Comparison of ENCODE assay signal across 1 cellular context in genomic region chr16:8644151-8644512, GRCh38.
TF ChIP-seq lines count a peak whose summit lies in the region.

No MANE protein-coding gene starts in this region.

TF ChIP-seq in HepG2, 621 proteins besides CTCF, POLR2A, EP300 and RAD21:
- no peak for TF ChIP-seq ZNF326 (CRISPR knock-in tag; IDR thresholded peaks at IDR 0.05; ENCODE audit: borderline replicate concordance)
- no peak for TF ChIP-seq ZFP36L1 (CRISPR knock-in tag; IDR thresholded peaks at IDR 0.05)
- no peak for TF ChIP-seq TEAD3 (CRISPR knock-in tag; optimal IDR thresholded peaks at IDR 0.05; ENCODE audit: borderline replicate concordance)
- no peak for TF ChIP-seq ZNF574 (CRISPR knock-in tag; IDR thresholded peaks at IDR 0.05)
- no peak for TF ChIP-seq ZNF841 (CRISPR knock-in tag; IDR thresholded peaks at IDR 0.05; ENCODE audit: borderline replicate concordance)
- no peak for TF ChIP-seq BCLAF1 (IDR thresholded peaks at IDR 0.05)
- no peak for TF ChIP-seq MED13 (CRISPR knock-in tag; IDR thresholded peaks at IDR 0.05)
- no peak for TF ChIP-seq ZBTB40 (IDR thresholded peaks at IDR 0.05)
- TF ChIP-seq ZBTB40 (CRISPR knock-in tag; IDR thresholded peaks at IDR 0.05): no peak
- no peak for TF ChIP-seq GZF1 (CRISPR knock-in tag; IDR thresholded peaks at IDR 0.05)
- no peak for TF ChIP-seq MTF1 (CRISPR knock-in tag; IDR thresholded peaks at IDR 0.05)
- TF ChIP-seq ZFYVE20 (CRISPR knock-in tag; IDR thresholded peaks at IDR 0.05; ENCODE audit: borderline replicate concordance, low read depth): no peak
- TF ChIP-seq CREM (IDR thresholded peaks at IDR 0.05): no peak
- no peak for TF ChIP-seq CREM (CRISPR knock-in tag; IDR thresholded peaks at IDR 0.05)
- no peak for TF ChIP-seq KAT7 (CRISPR knock-in tag; IDR thresholded peaks at IDR 0.05; ENCODE audit: borderline replicate concordance)
- no peak for TF ChIP-seq ZBTB10 (CRISPR knock-in tag; IDR thresholded peaks at IDR 0.05; ENCODE audit: borderline replicate concordance)
- TF ChIP-seq ZNF839 (CRISPR knock-in tag; IDR thresholded peaks at IDR 0.05; ENCODE audit: borderline replicate concordance): no peak
- no peak for TF ChIP-seq ZNF275 (CRISPR knock-in tag; IDR thresholded peaks at IDR 0.05; ENCODE audit: borderline replicate concordance)
- no peak for TF ChIP-seq RBAK (CRISPR knock-in tag; IDR thresholded peaks at IDR 0.05)
- TF ChIP-seq ZNF589 (CRISPR knock-in tag; conservative IDR thresholded peaks at IDR 0.05): no peak
- TF ChIP-seq POLR2AphosphoS2 (IDR thresholded peaks at IDR 0.05; ENCODE audit: low read depth, low read length): no peak
- TF ChIP-seq TEF (CRISPR knock-in tag; IDR thresholded peaks at IDR 0.05): no peak
